2 cellular contexts compared by ENCODE assay signal in the genomic region with DNA sequence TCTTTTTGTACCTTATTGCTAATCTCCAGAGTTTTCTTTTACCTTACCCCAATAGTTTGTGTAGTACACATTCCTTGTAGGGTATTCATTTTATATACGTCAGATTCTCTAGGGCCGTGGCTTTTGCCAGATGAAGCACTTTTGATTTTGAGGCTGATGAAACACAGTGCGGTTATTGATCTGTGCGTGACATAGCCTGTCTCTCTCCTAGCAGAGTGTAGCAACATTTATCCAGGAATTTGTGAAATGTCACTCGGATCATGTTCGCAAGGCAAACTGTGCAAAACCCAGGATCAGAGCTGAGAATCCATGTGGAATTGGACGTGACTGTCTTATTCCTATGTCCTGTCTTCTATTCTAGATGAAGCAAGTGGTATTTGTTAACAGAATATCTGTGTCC.
A peak's percentile ranks its signal among the peaks of the same experiment; 100 is the strongest.
TF ChIP-seq lines count a peak whose summit lies in the region.

No MANE protein-coding gene starts in this region.

TF ChIP-seq in liver, 16 proteins besides CTCF, POLR2A, EP300 and RAD21 (continued from another document):
- TF ChIP-seq, protein P1, sequence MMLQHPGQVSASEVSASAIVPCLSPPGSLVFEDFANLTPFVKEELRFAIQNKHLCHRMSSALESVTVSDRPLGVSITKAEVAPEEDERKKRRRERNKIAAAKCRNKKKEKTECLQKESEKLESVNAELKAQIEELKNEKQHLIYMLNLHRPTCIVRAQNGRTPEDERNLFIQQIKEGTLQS (IDR thresholded peaks at IDR 0.05), result peak; percentile 92
- peak; percentile 30 to 42 for TF ChIP-seq JUND (IDR thresholded peaks at IDR 0.05)
- TF ChIP-seq TAF1 (conservative IDR thresholded peaks at IDR 0.05), result no peak
- no peak for TF ChIP-seq HNF4G (IDR thresholded peaks at IDR 0.05)
- TF ChIP-seq YY1 (IDR thresholded peaks at IDR 0.05), result peak; percentile 34
- TF ChIP-seq HNF4A (conservative IDR thresholded peaks at IDR 0.05), result peak; percentile 41 to 42
- no peak for TF ChIP-seq GABPA (IDR thresholded peaks at IDR 0.05 in 1 of 2, conservative IDR thresholded peaks at IDR 0.05 in 1 of 2)
- no peak for TF ChIP-seq FOXA1 (IDR thresholded peaks at IDR 0.05)
- TF ChIP-seq, protein P2, sequence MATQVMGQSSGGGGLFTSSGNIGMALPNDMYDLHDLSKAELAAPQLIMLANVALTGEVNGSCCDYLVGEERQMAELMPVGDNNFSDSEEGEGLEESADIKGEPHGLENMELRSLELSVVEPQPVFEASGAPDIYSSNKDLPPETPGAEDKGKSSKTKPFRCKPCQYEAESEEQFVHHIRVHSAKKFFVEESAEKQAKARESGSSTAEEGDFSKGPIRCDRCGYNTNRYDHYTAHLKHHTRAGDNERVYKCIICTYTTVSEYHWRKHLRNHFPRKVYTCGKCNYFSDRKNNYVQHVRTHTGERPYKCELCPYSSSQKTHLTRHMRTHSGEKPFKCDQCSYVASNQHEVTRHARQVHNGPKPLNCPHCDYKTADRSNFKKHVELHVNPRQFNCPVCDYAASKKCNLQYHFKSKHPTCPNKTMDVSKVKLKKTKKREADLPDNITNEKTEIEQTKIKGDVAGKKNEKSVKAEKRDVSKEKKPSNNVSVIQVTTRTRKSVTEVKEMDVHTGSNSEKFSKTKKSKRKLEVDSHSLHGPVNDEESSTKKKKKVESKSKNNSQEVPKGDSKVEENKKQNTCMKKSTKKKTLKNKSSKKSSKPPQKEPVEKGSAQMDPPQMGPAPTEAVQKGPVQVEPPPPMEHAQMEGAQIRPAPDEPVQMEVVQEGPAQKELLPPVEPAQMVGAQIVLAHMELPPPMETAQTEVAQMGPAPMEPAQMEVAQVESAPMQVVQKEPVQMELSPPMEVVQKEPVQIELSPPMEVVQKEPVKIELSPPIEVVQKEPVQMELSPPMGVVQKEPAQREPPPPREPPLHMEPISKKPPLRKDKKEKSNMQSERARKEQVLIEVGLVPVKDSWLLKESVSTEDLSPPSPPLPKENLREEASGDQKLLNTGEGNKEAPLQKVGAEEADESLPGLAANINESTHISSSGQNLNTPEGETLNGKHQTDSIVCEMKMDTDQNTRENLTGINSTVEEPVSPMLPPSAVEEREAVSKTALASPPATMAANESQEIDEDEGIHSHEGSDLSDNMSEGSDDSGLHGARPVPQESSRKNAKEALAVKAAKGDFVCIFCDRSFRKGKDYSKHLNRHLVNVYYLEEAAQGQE (IDR thresholded peaks at IDR 0.05), result no peak
- peak; percentile 42 to 72 for TF ChIP-seq RXRA (IDR thresholded peaks at IDR 0.05)
- no peak for TF ChIP-seq NR2F2 (IDR thresholded peaks at IDR 0.05)
- TF ChIP-seq SP1 (IDR thresholded peaks at IDR 0.05), result peak; percentile 53
- TF ChIP-seq, protein P3, sequence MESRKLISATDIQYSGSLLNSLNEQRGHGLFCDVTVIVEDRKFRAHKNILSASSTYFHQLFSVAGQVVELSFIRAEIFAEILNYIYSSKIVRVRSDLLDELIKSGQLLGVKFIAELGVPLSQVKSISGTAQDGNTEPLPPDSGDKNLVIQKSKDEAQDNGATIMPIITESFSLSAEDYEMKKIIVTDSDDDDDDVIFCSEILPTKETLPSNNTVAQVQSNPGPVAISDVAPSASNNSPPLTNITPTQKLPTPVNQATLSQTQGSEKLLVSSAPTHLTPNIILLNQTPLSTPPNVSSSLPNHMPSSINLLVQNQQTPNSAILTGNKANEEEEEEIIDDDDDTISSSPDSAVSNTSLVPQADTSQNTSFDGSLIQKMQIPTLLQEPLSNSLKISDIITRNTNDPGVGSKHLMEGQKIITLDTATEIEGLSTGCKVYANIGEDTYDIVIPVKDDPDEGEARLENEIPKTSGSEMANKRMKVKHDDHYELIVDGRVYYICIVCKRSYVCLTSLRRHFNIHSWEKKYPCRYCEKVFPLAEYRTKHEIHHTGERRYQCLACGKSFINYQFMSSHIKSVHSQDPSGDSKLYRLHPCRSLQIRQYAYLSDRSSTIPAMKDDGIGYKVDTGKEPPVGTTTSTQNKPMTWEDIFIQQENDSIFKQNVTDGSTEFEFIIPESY (IDR thresholded peaks at IDR 0.05), result no peak
- TF ChIP-seq EGR1 (IDR thresholded peaks at IDR 0.05; ENCODE audit: low read depth in 2 of 2), result no peak
- TF ChIP-seq FOXA2 (IDR thresholded peaks at IDR 0.05), result peak; percentile 22

TF ChIP-seq in HepG2, 621 proteins besides CTCF, POLR2A, EP300 and RAD21 (continued from another document):
- TF ChIP-seq, protein P4, sequence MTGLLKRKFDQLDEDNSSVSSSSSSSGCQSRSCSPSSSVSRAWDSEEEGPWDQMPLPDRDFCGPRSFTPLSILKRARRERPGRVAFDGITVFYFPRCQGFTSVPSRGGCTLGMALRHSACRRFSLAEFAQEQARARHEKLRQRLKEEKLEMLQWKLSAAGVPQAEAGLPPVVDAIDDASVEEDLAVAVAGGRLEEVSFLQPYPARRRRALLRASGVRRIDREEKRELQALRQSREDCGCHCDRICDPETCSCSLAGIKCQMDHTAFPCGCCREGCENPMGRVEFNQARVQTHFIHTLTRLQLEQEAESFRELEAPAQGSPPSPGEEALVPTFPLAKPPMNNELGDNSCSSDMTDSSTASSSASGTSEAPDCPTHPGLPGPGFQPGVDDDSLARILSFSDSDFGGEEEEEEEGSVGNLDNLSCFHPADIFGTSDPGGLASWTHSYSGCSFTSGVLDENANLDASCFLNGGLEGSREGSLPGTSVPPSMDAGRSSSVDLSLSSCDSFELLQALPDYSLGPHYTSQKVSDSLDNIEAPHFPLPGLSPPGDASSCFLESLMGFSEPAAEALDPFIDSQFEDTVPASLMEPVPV (CRISPR knock-in tag; IDR thresholded peaks at IDR 0.05), result no peak
- TF ChIP-seq TMF1 (CRISPR knock-in tag; IDR thresholded peaks at IDR 0.05; ENCODE audit: low read depth), result no peak
- no peak for TF ChIP-seq ZMAT3 (CRISPR knock-in tag; conservative IDR thresholded peaks at IDR 0.05)
- TF ChIP-seq HDAC2 (CRISPR knock-in tag; IDR thresholded peaks at IDR 0.05), result no peak
- TF ChIP-seq, protein P5, sequence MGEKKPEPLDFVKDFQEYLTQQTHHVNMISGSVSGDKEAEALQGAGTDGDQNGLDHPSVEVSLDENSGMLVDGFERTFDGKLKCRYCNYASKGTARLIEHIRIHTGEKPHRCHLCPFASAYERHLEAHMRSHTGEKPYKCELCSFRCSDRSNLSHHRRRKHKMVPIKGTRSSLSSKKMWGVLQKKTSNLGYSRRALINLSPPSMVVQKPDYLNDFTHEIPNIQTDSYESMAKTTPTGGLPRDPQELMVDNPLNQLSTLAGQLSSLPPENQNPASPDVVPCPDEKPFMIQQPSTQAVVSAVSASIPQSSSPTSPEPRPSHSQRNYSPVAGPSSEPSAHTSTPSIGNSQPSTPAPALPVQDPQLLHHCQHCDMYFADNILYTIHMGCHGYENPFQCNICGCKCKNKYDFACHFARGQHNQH (CRISPR knock-in tag; IDR thresholded peaks at IDR 0.05), result no peak
- no peak for TF ChIP-seq KLF12 (CRISPR knock-in tag; IDR thresholded peaks at IDR 0.05; ENCODE audit: borderline replicate concordance)
- no peak for TF ChIP-seq ARNT2 (CRISPR knock-in tag; IDR thresholded peaks at IDR 0.05; ENCODE audit: low read depth)
